ENCODE assay signal across 1 cellular context in genomic region chr2:21043744-21044532, GRCh38.
TF ChIP-seq lines count a peak whose summit lies in the region.

A gene with protein sequence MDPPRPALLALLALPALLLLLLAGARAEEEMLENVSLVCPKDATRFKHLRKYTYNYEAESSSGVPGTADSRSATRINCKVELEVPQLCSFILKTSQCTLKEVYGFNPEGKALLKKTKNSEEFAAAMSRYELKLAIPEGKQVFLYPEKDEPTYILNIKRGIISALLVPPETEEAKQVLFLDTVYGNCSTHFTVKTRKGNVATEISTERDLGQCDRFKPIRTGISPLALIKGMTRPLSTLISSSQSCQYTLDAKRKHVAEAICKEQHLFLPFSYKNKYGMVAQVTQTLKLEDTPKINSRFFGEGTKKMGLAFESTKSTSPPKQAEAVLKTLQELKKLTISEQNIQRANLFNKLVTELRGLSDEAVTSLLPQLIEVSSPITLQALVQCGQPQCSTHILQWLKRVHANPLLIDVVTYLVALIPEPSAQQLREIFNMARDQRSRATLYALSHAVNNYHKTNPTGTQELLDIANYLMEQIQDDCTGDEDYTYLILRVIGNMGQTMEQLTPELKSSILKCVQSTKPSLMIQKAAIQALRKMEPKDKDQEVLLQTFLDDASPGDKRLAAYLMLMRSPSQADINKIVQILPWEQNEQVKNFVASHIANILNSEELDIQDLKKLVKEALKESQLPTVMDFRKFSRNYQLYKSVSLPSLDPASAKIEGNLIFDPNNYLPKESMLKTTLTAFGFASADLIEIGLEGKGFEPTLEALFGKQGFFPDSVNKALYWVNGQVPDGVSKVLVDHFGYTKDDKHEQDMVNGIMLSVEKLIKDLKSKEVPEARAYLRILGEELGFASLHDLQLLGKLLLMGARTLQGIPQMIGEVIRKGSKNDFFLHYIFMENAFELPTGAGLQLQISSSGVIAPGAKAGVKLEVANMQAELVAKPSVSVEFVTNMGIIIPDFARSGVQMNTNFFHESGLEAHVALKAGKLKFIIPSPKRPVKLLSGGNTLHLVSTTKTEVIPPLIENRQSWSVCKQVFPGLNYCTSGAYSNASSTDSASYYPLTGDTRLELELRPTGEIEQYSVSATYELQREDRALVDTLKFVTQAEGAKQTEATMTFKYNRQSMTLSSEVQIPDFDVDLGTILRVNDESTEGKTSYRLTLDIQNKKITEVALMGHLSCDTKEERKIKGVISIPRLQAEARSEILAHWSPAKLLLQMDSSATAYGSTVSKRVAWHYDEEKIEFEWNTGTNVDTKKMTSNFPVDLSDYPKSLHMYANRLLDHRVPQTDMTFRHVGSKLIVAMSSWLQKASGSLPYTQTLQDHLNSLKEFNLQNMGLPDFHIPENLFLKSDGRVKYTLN (N-terminal part only) (minus strand): TSS chr2:21044073. CDS start chr2:21043945, 128 bp downstream.

TF ChIP-seq in HepG2, 621 proteins besides CTCF, POLR2A, EP300 and RAD21 (continued from another document and continues in another):
- TF ChIP-seq DZIP1 (CRISPR knock-in tag; IDR thresholded peaks at IDR 0.05): peak; percentile 94; the same call in 1 of the 2 replicates
- TF ChIP-seq DNMT1 (CRISPR knock-in tag; IDR thresholded peaks at IDR 0.05): peak; percentile 83; the same call in 1 of the 2 replicates
- TF ChIP-seq ADNP (CRISPR knock-in tag; IDR thresholded peaks at IDR 0.05): no peak
- TF ChIP-seq FOSL1 (CRISPR knock-in tag; IDR thresholded peaks at IDR 0.05; ENCODE audit: borderline replicate concordance): peak; percentile 71; the same call in 1 of the 2 replicates
- no peak; the same call in 1 of the 2 replicates for TF ChIP-seq ZNF234 (CRISPR knock-in tag; conservative IDR thresholded peaks at IDR 0.05)
- TF ChIP-seq ATF6 (CRISPR knock-in tag; conservative IDR thresholded peaks at IDR 0.05): peak; percentile 77; the same call in 1 of the 2 replicates
- TF ChIP-seq ZNF337 (CRISPR knock-in tag; IDR thresholded peaks at IDR 0.05; ENCODE audit: borderline replicate concordance, low read depth): no peak
- peak; percentile 70; the same call in 1 of the 2 replicates for TF ChIP-seq ZNF816 (CRISPR knock-in tag; IDR thresholded peaks at IDR 0.05; ENCODE audit: borderline replicate concordance)
- TF ChIP-seq, protein P1, sequence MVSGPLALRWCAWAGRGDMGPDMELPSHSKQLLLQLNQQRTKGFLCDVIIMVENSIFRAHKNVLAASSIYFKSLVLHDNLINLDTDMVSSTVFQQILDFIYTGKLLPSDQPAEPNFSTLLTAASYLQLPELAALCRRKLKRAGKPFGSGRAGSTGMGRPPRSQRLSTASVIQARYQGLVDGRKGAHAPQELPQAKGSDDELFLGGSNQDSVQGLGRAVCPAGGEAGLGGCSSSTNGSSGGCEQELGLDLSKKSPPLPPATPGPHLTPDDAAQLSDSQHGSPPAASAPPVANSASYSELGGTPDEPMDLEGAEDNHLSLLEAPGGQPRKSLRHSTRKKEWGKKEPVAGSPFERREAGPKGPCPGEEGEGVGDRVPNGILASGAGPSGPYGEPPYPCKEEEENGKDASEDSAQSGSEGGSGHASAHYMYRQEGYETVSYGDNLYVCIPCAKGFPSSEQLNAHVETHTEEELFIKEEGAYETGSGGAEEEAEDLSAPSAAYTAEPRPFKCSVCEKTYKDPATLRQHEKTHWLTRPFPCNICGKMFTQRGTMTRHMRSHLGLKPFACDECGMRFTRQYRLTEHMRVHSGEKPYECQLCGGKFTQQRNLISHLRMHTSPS (CRISPR knock-in tag; IDR thresholded peaks at IDR 0.05; ENCODE audit: low read depth): no peak; the same call in 1 of the 2 replicates
- TF ChIP-seq ZNF83 (CRISPR knock-in tag; IDR thresholded peaks at IDR 0.05; ENCODE audit: borderline replicate concordance): no peak
- TF ChIP-seq PCBP2 (optimal IDR thresholded peaks at IDR 0.05; ENCODE audit: low read depth, low read length, poor library complexity, severe bottlenecking): no peak
- TF ChIP-seq FOXC1 (CRISPR knock-in tag; IDR thresholded peaks at IDR 0.05; ENCODE audit: borderline replicate concordance): peak; percentile 96
- peak; percentile 82; the same call in 1 of the 2 replicates for TF ChIP-seq ZNF572 (CRISPR knock-in tag; IDR thresholded peaks at IDR 0.05)
- TF ChIP-seq, protein P2, sequence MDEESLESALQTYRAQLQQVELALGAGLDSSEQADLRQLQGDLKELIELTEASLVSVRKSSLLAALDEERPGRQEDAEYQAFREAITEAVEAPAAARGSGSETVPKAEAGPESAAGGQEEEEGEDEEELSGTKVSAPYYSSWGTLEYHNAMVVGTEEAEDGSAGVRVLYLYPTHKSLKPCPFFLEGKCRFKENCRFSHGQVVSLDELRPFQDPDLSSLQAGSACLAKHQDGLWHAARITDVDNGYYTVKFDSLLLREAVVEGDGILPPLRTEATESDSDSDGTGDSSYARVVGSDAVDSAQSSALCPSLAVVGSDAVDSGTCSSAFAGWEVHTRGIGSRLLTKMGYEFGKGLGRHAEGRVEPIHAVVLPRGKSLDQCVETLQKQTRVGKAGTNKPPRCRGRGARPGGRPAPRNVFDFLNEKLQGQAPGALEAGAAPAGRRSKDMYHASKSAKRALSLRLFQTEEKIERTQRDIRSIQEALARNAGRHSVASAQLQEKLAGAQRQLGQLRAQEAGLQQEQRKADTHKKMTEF (CRISPR knock-in tag; IDR thresholded peaks at IDR 0.05): peak; percentile 93
- TF ChIP-seq, protein P3, sequence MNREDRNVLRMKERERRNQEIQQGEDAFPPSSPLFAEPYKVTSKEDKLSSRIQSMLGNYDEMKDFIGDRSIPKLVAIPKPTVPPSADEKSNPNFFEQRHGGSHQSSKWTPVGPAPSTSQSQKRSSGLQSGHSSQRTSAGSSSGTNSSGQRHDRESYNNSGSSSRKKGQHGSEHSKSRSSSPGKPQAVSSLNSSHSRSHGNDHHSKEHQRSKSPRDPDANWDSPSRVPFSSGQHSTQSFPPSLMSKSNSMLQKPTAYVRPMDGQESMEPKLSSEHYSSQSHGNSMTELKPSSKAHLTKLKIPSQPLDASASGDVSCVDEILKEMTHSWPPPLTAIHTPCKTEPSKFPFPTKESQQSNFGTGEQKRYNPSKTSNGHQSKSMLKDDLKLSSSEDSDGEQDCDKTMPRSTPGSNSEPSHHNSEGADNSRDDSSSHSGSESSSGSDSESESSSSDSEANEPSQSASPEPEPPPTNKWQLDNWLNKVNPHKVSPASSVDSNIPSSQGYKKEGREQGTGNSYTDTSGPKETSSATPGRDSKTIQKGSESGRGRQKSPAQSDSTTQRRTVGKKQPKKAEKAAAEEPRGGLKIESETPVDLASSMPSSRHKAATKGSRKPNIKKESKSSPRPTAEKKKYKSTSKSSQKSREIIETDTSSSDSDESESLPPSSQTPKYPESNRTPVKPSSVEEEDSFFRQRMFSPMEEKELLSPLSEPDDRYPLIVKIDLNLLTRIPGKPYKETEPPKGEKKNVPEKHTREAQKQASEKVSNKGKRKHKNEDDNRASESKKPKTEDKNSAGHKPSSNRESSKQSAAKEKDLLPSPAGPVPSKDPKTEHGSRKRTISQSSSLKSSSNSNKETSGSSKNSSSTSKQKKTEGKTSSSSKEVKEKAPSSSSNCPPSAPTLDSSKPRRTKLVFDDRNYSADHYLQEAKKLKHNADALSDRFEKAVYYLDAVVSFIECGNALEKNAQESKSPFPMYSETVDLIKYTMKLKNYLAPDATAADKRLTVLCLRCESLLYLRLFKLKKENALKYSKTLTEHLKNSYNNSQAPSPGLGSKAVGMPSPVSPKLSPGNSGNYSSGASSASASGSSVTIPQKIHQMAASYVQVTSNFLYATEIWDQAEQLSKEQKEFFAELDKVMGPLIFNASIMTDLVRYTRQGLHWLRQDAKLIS (CRISPR knock-in tag; IDR thresholded peaks at IDR 0.05): peak; percentile 96
- peak; percentile 69; the same call in 1 of the 2 replicates for TF ChIP-seq JUND (CRISPR knock-in tag; IDR thresholded peaks at IDR 0.05)
- no peak for TF ChIP-seq SNRNP70 (IDR thresholded peaks at IDR 0.05; ENCODE audit: low read depth, low read length)
- TF ChIP-seq JUNB (CRISPR knock-in tag; IDR thresholded peaks at IDR 0.05; ENCODE audit: borderline replicate concordance): no peak; the same call in 1 of the 2 replicates
- TF ChIP-seq SOX13 (IDR thresholded peaks at IDR 0.05): peak; percentile 63; the same call in 1 of the 2 replicates
- peak; percentile 57 to 90; a peak in 2 of 4 replicates for TF ChIP-seq SOX13 (CRISPR knock-in tag; conservative IDR thresholded peaks at IDR 0.05 in 1 of 2, IDR thresholded peaks at IDR 0.05 in 1 of 2)
- no peak for TF ChIP-seq SRSF9 (IDR thresholded peaks at IDR 0.05; ENCODE audit: borderline replicate concordance, insufficient read depth, low read depth, low read length, poor library complexity, severe bottlenecking)
- TF ChIP-seq, protein P4, sequence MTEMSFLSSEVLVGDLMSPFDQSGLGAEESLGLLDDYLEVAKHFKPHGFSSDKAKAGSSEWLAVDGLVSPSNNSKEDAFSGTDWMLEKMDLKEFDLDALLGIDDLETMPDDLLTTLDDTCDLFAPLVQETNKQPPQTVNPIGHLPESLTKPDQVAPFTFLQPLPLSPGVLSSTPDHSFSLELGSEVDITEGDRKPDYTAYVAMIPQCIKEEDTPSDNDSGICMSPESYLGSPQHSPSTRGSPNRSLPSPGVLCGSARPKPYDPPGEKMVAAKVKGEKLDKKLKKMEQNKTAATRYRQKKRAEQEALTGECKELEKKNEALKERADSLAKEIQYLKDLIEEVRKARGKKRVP (CRISPR knock-in tag; IDR thresholded peaks at IDR 0.05): peak in 1 of 2 experiments; percentile 73; a peak in 2 of 4 replicates
- TF ChIP-seq KAT8 (CRISPR knock-in tag; IDR thresholded peaks at IDR 0.05): peak; percentile 85
- peak; percentile 94 for TF ChIP-seq PBX3 (CRISPR knock-in tag; IDR thresholded peaks at IDR 0.05; ENCODE audit: borderline replicate concordance)
- peak; percentile 87; the same call in 1 of the 2 replicates for TF ChIP-seq THAP7 (CRISPR knock-in tag; IDR thresholded peaks at IDR 0.05)
- TF ChIP-seq REPIN1 (CRISPR knock-in tag; IDR thresholded peaks at IDR 0.05; ENCODE audit: borderline replicate concordance, low read depth): peak; percentile 96
- TF ChIP-seq HNRNPK (IDR thresholded peaks at IDR 0.05; ENCODE audit: low read depth, low read length, poor library complexity, severe bottlenecking): peak; percentile 30
- peak; percentile 82; the same call in 1 of the 2 replicates for TF ChIP-seq MLXIP (CRISPR knock-in tag; IDR thresholded peaks at IDR 0.05; ENCODE audit: borderline replicate concordance)
